1 cellular context compared by ENCODE assay signal in genomic region chr15:44728232-44728575, GRCh38.
A peak's percentile ranks its signal among the peaks of the same experiment; 100 is the strongest.
TF ChIP-seq lines count a peak whose summit lies in the region.

No MANE protein-coding gene starts in this region.

TF ChIP-seq in HEK293, 187 proteins besides CTCF, POLR2A, EP300 and RAD21:
- TF ChIP-seq ZNF26 (tag by site-specific recombination; IDR thresholded peaks at IDR 0.05) (0 out of 2 replicates have a peak, but pooled peaks have one; percentile 10), BCL11A (tag by site-specific recombination; IDR thresholded peaks at IDR 0.05; ENCODE audit: low read depth) (0 out of 2 replicates have a peak, but pooled peaks have one; percentile 38), ZNF280D (tag by site-specific recombination; IDR thresholded peaks at IDR 0.05) (peak; percentile 37; the same call in 1 of the 2 replicates), ZNF664 (tag by site-specific recombination; IDR thresholded peaks at IDR 0.05) (peak; percentile 68; the same call in 1 of the 2 replicates), ZNF394 (tag by site-specific recombination; IDR thresholded peaks at IDR 0.05; ENCODE audit: borderline replicate concordance) (peak; percentile 52; the same call in 1 of the 2 replicates), ZNF335 (tag by site-specific recombination; conservative IDR thresholded peaks at IDR 0.05) (peak; percentile 44), ZNF2 (tag by site-specific recombination; IDR thresholded peaks at IDR 0.05) (0 out of 2 replicates have a peak, but pooled peaks have one; percentile 34), KLF9 (tag by site-specific recombination; IDR thresholded peaks at IDR 0.05; ENCODE audit: low read depth) (0 out of 2 replicates have a peak, but pooled peaks have one; percentile 16)
- TF ChIP-seq, protein P1, sequence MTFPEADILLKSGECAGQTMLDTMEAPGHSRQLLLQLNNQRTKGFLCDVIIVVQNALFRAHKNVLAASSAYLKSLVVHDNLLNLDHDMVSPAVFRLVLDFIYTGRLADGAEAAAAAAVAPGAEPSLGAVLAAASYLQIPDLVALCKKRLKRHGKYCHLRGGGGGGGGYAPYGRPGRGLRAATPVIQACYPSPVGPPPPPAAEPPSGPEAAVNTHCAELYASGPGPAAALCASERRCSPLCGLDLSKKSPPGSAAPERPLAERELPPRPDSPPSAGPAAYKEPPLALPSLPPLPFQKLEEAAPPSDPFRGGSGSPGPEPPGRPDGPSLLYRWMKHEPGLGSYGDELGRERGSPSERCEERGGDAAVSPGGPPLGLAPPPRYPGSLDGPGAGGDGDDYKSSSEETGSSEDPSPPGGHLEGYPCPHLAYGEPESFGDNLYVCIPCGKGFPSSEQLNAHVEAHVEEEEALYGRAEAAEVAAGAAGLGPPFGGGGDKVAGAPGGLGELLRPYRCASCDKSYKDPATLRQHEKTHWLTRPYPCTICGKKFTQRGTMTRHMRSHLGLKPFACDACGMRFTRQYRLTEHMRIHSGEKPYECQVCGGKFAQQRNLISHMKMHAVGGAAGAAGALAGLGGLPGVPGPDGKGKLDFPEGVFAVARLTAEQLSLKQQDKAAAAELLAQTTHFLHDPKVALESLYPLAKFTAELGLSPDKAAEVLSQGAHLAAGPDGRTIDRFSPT (tag by site-specific recombination; IDR thresholded peaks at IDR 0.05) = 0 out of 2 replicates have a peak, but pooled peaks have one; percentile 35
